Comparison of ENCODE assay signal across 31 cellular contexts in genomic region chr6:107353773-107354382, GRCh38.
A peak's percentile ranks its signal among the peaks of the same experiment; 100 is the strongest.
DNase-seq lines count a peak whose midpoint lies in the region; ATAC-seq, FAIRE-seq and TF ChIP-seq lines count a peak whose summit lies in the region.
"Had no signal": no experiment of that assay in that cellular context is flagged by ENCODE, and none has a peak within 500 bp of the region (broad histone marks: within the 10 kb centered on the region; RNA-seq: fewer than 3 reads in every experiment).

No MANE protein-coding gene starts in this region.

- ATAC-seq in HG02852 (IDR thresholded peaks at IDR 0.05; ENCODE audit: unreplicated experiment): no peak
- no peak for ATAC-seq in body of pancreas
- ATAC-seq in HG02938 (IDR thresholded peaks at IDR 0.05; ENCODE audit: unreplicated experiment): no peak
- ATAC-seq: activated T-cell treated with anti-CD3 and anti-CD28 coated beads, Interleukin-2, amount 50 U/mL, for 4 hours; gastroesophageal sphincter; HepG2; left lobe of liver; psoas muscle; Right ventricle myocardium inferior; stimulated activated naive B cell treated with anti-CD40 and anti-IgM and Interleukin-4, amounts not matched to agents 10 μg/mL and 1 μg/mL and 100 μg/mL, for 72 hours had no signal

- H3K79me2 ChIP-seq in osteoblast (ENCODE audit: insufficient read depth, low read length): no peaks in the 10 kb centered on the region

- no peak for TF ChIP-seq POLR2A in body of pancreas (IDR thresholded peaks at IDR 0.05)

- DNase-seq in DMS53 (lab: John Stamatoyannopoulos, UW) (peak; percentile 10), DMS53 treated with DMSO at 0.1 percent for 48 hours (lab: John Stamatoyannopoulos, UW; ENCODE audit: unreplicated experiment) (no peak), NCI-H774 (lab: John Stamatoyannopoulos, UW) (peak; percentile 36), osteoblast (ENCODE audit: insufficient read length, low spot score, missing footprints) (no peak), body of pancreas (no peak)
- DNase-seq: 8988T; activated CD4-positive, alpha-beta T cell treated with anti-CD3 and anti-CD28 coated beads, Interleukin-2, amount 10 ng/mL, durations not matched to agents 24 days and 14 days; activated gamma-delta T cell treated with Interleukin-2 at 50 U/mL for 16 hours; activated T-cell treated with anti-CD3 and anti-CD28 coated beads, Interleukin-2, amount 50 U/mL, for 4 hours; brain microvascular endothelial cell; CD4-positive, CD25-positive, alpha-beta regulatory T cell; colonic mucosa; GDM1; hypothalamus; immature natural killer cell; NCI-H187; NK-92 treated with Interleukin-12 subunit alpha and Interleukin-12 subunit beta, amount 100 ng/mL, for 24 hours; PC-9; psoas muscle; stimulated activated CD4-positive, alpha-beta T cell treated with anti-CD3 and anti-CD28 coated beads, Interleukin-15, amount 100 ng/mL, for 24 hours; stimulated activated naive B cell treated with anti-CD40 and anti-IgM and Interleukin-4, amounts not matched to agents 10 μg/mL and 1 μg/mL and 100 μg/mL, for 72 hours had no signal

- no peaks in the 10 kb centered on the region for H3K36me3 ChIP-seq in osteoblast (ENCODE audit: insufficient read depth, low read length)
- no peaks in the 10 kb centered on the region for H3K36me3 ChIP-seq in body of pancreas (replicated peaks in 1 of 2; ENCODE audit: insufficient read depth in 1 of 2, low read depth in 2 of 2)
- H3K36me3 ChIP-seq: brain microvascular endothelial cell, colonic mucosa, gastroesophageal sphincter, neutrophil had no signal

- TF ChIP-seq CTCF in osteoblast (IDR thresholded peaks at IDR 0.05; ENCODE audit: extremely low read depth, low read depth, low read length): no peak
- TF ChIP-seq CTCF in body of pancreas (IDR thresholded peaks at IDR 0.05): no peak

- H3K4me3 ChIP-seq in osteoblast (ENCODE audit: insufficient read depth, low read length): no peak overlapping the region
- H3K4me3 ChIP-seq in body of pancreas: no peak overlapping the region
- H3K4me3 ChIP-seq: colonic mucosa, gastroesophageal sphincter, PC-9, psoas muscle had no signal

- FAIRE-seq in colon (lab: Jason Lieb, UNC): peak; percentile 47
- FAIRE-seq: D721Med, HepG2, urothelium cell line had no signal

- H3K27me3 ChIP-seq in osteoblast (ENCODE audit: insufficient read depth, low read length) (no peaks in the 10 kb centered on the region), body of pancreas (no peaks in the 10 kb centered on the region)
- H3K27me3 ChIP-seq: brain microvascular endothelial cell, colonic mucosa, gastroesophageal sphincter, neutrophil had no signal

- WGBS in body of pancreas, 2 donors: 73 to 87% methylated on average over 1 of the region's 1 CpG

- intact Hi-C loops in body of pancreas (cut with DNase I): no loop called here

- H3K4me2 ChIP-seq in osteoblast (ENCODE audit: insufficient read depth, low read length): peak overlapping the region; percentile 30
- H3K4me2 ChIP-seq: PC-9 had no signal

- H4K20me1 ChIP-seq in osteoblast (ENCODE audit: insufficient read depth, low read length): no peaks in the 10 kb centered on the region

- H3K4me1 ChIP-seq in osteoblast (ENCODE audit: insufficient read depth, low read length) (no peaks in the 10 kb centered on the region), body of pancreas (no peaks in the 10 kb centered on the region)
- H3K4me1 ChIP-seq: colonic mucosa, psoas muscle had no signal

- H2AFZ ChIP-seq in osteoblast (ENCODE audit: low read length): no peak overlapping the region
- H2AFZ ChIP-seq: PC-9 had no signal

- H3K9me3 ChIP-seq in osteoblast (ENCODE audit: low read depth, low read length) (no peaks in the 10 kb centered on the region), body of pancreas (no peaks in the 10 kb centered on the region)
- H3K9me3 ChIP-seq: colonic mucosa, gastroesophageal sphincter, neutrophil, psoas muscle had no signal

- no peak overlapping the region for H3K27ac ChIP-seq in osteoblast (ENCODE audit: low read depth, low read length)
- no peak overlapping the region for H3K27ac ChIP-seq in body of pancreas
- H3K27ac ChIP-seq: brain microvascular endothelial cell, colonic mucosa, gastroesophageal sphincter, neutrophil, PC-9, psoas muscle had no signal

Comparison
In these comparisons a context has a peak if more than half of its experiments do, and no peak if none do; other contexts are left out.
1. DNase-seq: peak in DMS53 (single experiment) and NCI-H774 (single experiment); none in DMS53 treated with DMSO at 0.1 percent for 48 hours (single experiment), osteoblast (single experiment) and body of pancreas (0 of 4).